Comparison of ENCODE assay signal across 38 cellular contexts in the genomic region with DNA sequence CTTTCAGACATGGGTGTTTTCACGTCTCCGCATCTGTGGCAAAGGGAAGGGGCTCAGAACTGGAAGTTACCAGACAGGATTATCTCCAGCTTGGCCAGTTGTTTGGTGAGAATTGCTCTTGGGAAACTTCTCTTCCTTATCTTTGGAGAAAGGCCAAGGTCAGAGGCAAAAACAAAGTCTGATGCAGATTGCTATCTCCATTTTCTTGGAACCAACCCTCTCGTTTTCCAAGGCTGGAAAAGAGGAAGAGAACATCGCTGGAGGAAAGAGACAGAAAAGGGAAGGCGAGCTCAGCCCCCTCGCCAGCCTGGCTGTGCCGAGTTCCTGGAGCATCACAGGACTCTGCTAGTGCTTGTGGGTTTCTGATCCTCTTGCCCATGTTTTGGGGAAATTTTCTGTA.
"Had no signal": no experiment of that assay in that cellular context is flagged by ENCODE, and none has a peak within 500 bp of the region (broad histone marks: within the 10 kb centered on the region; RNA-seq: fewer than 3 reads in every experiment).

No MANE protein-coding gene starts in this region.

- H3K4me1 ChIP-seq: body of pancreas, breast epithelium had no signal

- H3K4me3 Mint-ChIP-seq: activated CD4-positive, alpha-beta memory T cell treated with anti-CD3 and anti-CD28 coated beads, Interleukin-2, amount 10 ng/mL, durations not matched to agents 7 days and 5 days; activated CD4-positive, alpha-beta T cell treated with anti-CD3 and anti-CD28 coated beads for 36 hours; activated CD4-positive, alpha-beta T cell treated with anti-CD3 and anti-CD28 coated beads, Interleukin-2, amount 10 ng/mL, durations not matched to agents 7 days and 5 days; activated CD8-positive, alpha-beta memory T cell treated with anti-CD3 and anti-CD28 coated beads, Interleukin-2, amount 10 ng/mL, durations not matched to agents 7 days and 5 days; activated CD8-positive, alpha-beta T cell treated with anti-CD3 and anti-CD28 coated beads, Interleukin-2, amount 10 ng/mL, durations not matched to agents 7 days and 5 days; activated naive CD4-positive, alpha-beta T cell treated with anti-CD3 and anti-CD28 coated beads, Interleukin-2, amount 10 ng/mL, durations not matched to agents 7 days and 5 days; activated naive CD4-positive, alpha-beta T cell treated with anti-CD3 and anti-CD28 coated beads, Interleukin-2, amount 50 U/mL, for 24 hours; activated naive CD8-positive, alpha-beta T cell; activated naive CD8-positive, alpha-beta T cell treated with anti-CD3 and anti-CD28 coated beads, Interleukin-2, amount 10 ng/mL, durations not matched to agents 7 days and 5 days; activated naive CD8-positive, alpha-beta T cell treated with anti-CD3 and anti-CD28 coated beads, Interleukin-2, amount 50 U/mL, for 24 hours; activated T-cell treated with anti-CD3 and anti-CD28 coated beads, Interleukin-2, amount 50 U/mL, for 24 hours; T-helper 1 cell treated with Interleukin-12 subunit alpha and Interleukin-12 subunit beta and Interleukin-4 antibody, amounts not matched to agents 30 μg/mL and 1 μg/mL, for 36 hours; T-helper 2 cell treated with Interferon-gamma antibody and Interleukin-4, amounts not matched to agents 5 μg/mL and 100 μg/mL, for 36 hours; WTC11 had no signal

- H3K4me1 Mint-ChIP-seq: activated CD4-positive, alpha-beta memory T cell treated with anti-CD3 and anti-CD28 coated beads, Interleukin-2, amount 10 ng/mL, durations not matched to agents 7 days and 5 days; activated CD4-positive, alpha-beta T cell treated with anti-CD3 and anti-CD28 coated beads for 36 hours; activated CD4-positive, alpha-beta T cell treated with anti-CD3 and anti-CD28 coated beads, Interleukin-2, amount 10 ng/mL, durations not matched to agents 7 days and 5 days; activated CD8-positive, alpha-beta memory T cell treated with anti-CD3 and anti-CD28 coated beads, Interleukin-2, amount 10 ng/mL, durations not matched to agents 7 days and 5 days; activated naive CD4-positive, alpha-beta T cell treated with anti-CD3 and anti-CD28 coated beads, Interleukin-2, amount 10 ng/mL, durations not matched to agents 7 days and 5 days; activated naive CD4-positive, alpha-beta T cell treated with anti-CD3 and anti-CD28 coated beads, Interleukin-2, amount 50 U/mL, for 24 hours; activated naive CD8-positive, alpha-beta T cell treated with anti-CD3 and anti-CD28 coated beads, Interleukin-2, amount 10 ng/mL, durations not matched to agents 7 days and 5 days; activated naive CD8-positive, alpha-beta T cell treated with anti-CD3 and anti-CD28 coated beads, Interleukin-2, amount 50 U/mL, for 24 hours; WTC11 had no signal

- H3K27me3 Mint-ChIP-seq: activated CD4-positive, alpha-beta memory T cell treated with anti-CD3 and anti-CD28 coated beads, Interleukin-2, amount 10 ng/mL, durations not matched to agents 7 days and 5 days; activated CD4-positive, alpha-beta T cell treated with anti-CD3 and anti-CD28 coated beads for 36 hours; activated CD4-positive, alpha-beta T cell treated with anti-CD3 and anti-CD28 coated beads, Interleukin-2, amount 10 ng/mL, durations not matched to agents 7 days and 5 days; activated CD8-positive, alpha-beta memory T cell treated with anti-CD3 and anti-CD28 coated beads, Interleukin-2, amount 10 ng/mL, durations not matched to agents 7 days and 5 days; activated naive CD4-positive, alpha-beta T cell treated with anti-CD3 and anti-CD28 coated beads, Interleukin-2, amount 50 U/mL, for 24 hours; activated naive CD8-positive, alpha-beta T cell; activated naive CD8-positive, alpha-beta T cell treated with anti-CD3 and anti-CD28 coated beads, Interleukin-2, amount 50 U/mL, for 24 hours had no signal

- H3K9me3 Mint-ChIP-seq: activated CD4-positive, alpha-beta memory T cell treated with anti-CD3 and anti-CD28 coated beads, Interleukin-2, amount 10 ng/mL, durations not matched to agents 7 days and 5 days; activated CD4-positive, alpha-beta T cell treated with anti-CD3 and anti-CD28 coated beads, Interleukin-2, amount 10 ng/mL, durations not matched to agents 7 days and 5 days; activated naive CD4-positive, alpha-beta T cell treated with anti-CD3 and anti-CD28 coated beads, Interleukin-2, amount 10 ng/mL, durations not matched to agents 7 days and 5 days; activated naive CD4-positive, alpha-beta T cell treated with anti-CD3 and anti-CD28 coated beads, Interleukin-2, amount 50 U/mL, for 24 hours; activated naive CD8-positive, alpha-beta T cell treated with anti-CD3 and anti-CD28 coated beads, Interleukin-2, amount 10 ng/mL, durations not matched to agents 7 days and 5 days; activated naive CD8-positive, alpha-beta T cell treated with anti-CD3 and anti-CD28 coated beads, Interleukin-2, amount 50 U/mL, for 24 hours; activated T-cell treated with anti-CD3 and anti-CD28 coated beads, Interleukin-2, amount 50 U/mL, for 24 hours; activated T-helper 2 cell treated with anti-CD3 and anti-CD28 coated beads, Interferon-gamma antibody, Interleukin-2, Interleukin-4, amounts not matched to agents 10 μg/mL and 5 μg/mL and 100 μg/mL, durations not matched to agents 14 hours and 24 hours and 36 hours; T-helper 1 cell treated with Interleukin-12 subunit alpha and Interleukin-12 subunit beta and Interleukin-4 antibody, amounts not matched to agents 30 μg/mL and 1 μg/mL, for 36 hours; T-helper 2 cell treated with Interferon-gamma antibody and Interleukin-4, amounts not matched to agents 5 μg/mL and 100 μg/mL, for 36 hours had no signal

- H3K27ac ChIP-seq: body of pancreas, brain microvascular endothelial cell, breast epithelium, WERI-Rb-1 had no signal

- DNase-seq: activated CD4-positive, alpha-beta memory T cell treated with anti-CD3 and anti-CD28 coated beads, Interleukin-2, amount 10 ng/mL, durations not matched to agents 7 days and 5 days; activated CD4-positive, alpha-beta T cell treated with anti-CD3 and anti-CD28 coated beads for 1 hour; activated CD4-positive, alpha-beta T cell treated with anti-CD3 and anti-CD28 coated beads for 36 hours; activated CD4-positive, alpha-beta T cell treated with anti-CD3 and anti-CD28 coated beads for 48 hours; activated CD4-positive, alpha-beta T cell treated with anti-CD3 and anti-CD28 coated beads, Interleukin-2, amount 10 ng/mL, durations not matched to agents 7 days and 5 days; activated CD4-positive, alpha-beta T cell treated with anti-CD3 and anti-CD28 coated beads, Interleukin-2, amount 50 U/mL, for 48 hours; activated CD4-positive, CD25-positive, alpha-beta regulatory T cell; activated CD8-positive, alpha-beta memory T cell treated with anti-CD3 and anti-CD28 coated beads for 24 hours; activated CD8-positive, alpha-beta memory T cell treated with anti-CD3 and anti-CD28 coated beads, Interleukin-2, amount 10 ng/mL, durations not matched to agents 7 days and 5 days; activated CD8-positive, alpha-beta memory T cell treated with anti-CD3 and anti-CD28 coated beads, Interleukin-2, amount 50 U/mL, for 48 hours; activated CD8-positive, alpha-beta T cell treated with anti-CD3 and anti-CD28 coated beads, Interleukin-2, amount 10 ng/mL, durations not matched to agents 7 days and 5 days; activated effector memory CD4-positive, alpha-beta T cell treated with Interleukin-2 at 50 U/mL for 16 hours; activated gamma-delta T cell; activated naive CD4-positive, alpha-beta T cell treated with anti-CD3 and anti-CD28 coated beads, Interleukin-2, amount 10 ng/mL, durations not matched to agents 7 days and 5 days; activated naive CD4-positive, alpha-beta T cell treated with Interleukin-2 at 50 U/mL for 16 hours; activated naive CD8-positive, alpha-beta T cell treated with anti-CD3 and anti-CD28 coated beads, Interleukin-2, amount 10 ng/mL, durations not matched to agents 7 days and 5 days; activated naive CD8-positive, alpha-beta T cell treated with anti-CD3 and anti-CD28 coated beads, Interleukin-2, amount 50 U/mL, for 24 hours; activated T-cell treated with anti-CD3 and anti-CD28 coated beads, Interleukin-2, amount 50 U/mL, for 24 hours; activated T-cell treated with anti-CD3 and anti-CD28 coated beads, Interleukin-2, amount 50 U/mL, for 48 hours; amniotic stem cell; aorta; body of pancreas; brain microvascular endothelial cell; central memory CD4-positive, alpha-beta T cell; T-helper 1 cell; T-helper 2 cell; T-helper 9 cell; WERI-Rb-1 had no signal

- H3K36me3 ChIP-seq: brain microvascular endothelial cell, breast epithelium, WERI-Rb-1 had no signal

- FAIRE-seq: astrocyte, TTC549 had no signal

- H3K4me3 ChIP-seq: body of pancreas, breast epithelium had no signal

- H3K36me3 Mint-ChIP-seq: activated CD8-positive, alpha-beta memory T cell treated with anti-CD3 and anti-CD28 coated beads, Interleukin-2, amount 10 ng/mL, durations not matched to agents 7 days and 5 days; activated naive CD4-positive, alpha-beta T cell treated with anti-CD3 and anti-CD28 coated beads, Interleukin-2, amount 10 ng/mL, durations not matched to agents 7 days and 5 days; activated naive CD4-positive, alpha-beta T cell treated with anti-CD3 and anti-CD28 coated beads, Interleukin-2, amount 50 U/mL, for 24 hours; activated naive CD8-positive, alpha-beta T cell; activated naive CD8-positive, alpha-beta T cell treated with anti-CD3 and anti-CD28 coated beads, Interleukin-2, amount 10 ng/mL, durations not matched to agents 7 days and 5 days had no signal

- H3K9me3 ChIP-seq: body of pancreas, breast epithelium had no signal

- ATAC-seq: activated CD4-positive, alpha-beta T cell treated with anti-CD3 and anti-CD28 coated beads for 36 hours; activated CD4-positive, CD25-positive, alpha-beta regulatory T cell treated with anti-CD3 and anti-CD28 coated beads, Interleukin-2, amount 50 U/mL, for 24 hours; activated CD8-positive, alpha-beta memory T cell treated with anti-CD3 and anti-CD28 coated beads, Interleukin-2, amount 10 ng/mL, durations not matched to agents 7 days and 5 days; activated CD8-positive, alpha-beta T cell treated with anti-CD3 and anti-CD28 coated beads, Interleukin-2, amount 10 ng/mL, durations not matched to agents 7 days and 5 days; activated naive CD8-positive, alpha-beta T cell treated with anti-CD3 and anti-CD28 coated beads, Interleukin-2, amount 50 U/mL, for 24 hours; body of pancreas; WTC11 had no signal

- H3K27ac Mint-ChIP-seq: activated CD4-positive, alpha-beta memory T cell treated with anti-CD3 and anti-CD28 coated beads, Interleukin-2, amount 10 ng/mL, durations not matched to agents 7 days and 5 days; activated CD4-positive, alpha-beta T cell treated with anti-CD3 and anti-CD28 coated beads for 36 hours; activated CD4-positive, alpha-beta T cell treated with anti-CD3 and anti-CD28 coated beads, Interleukin-2, amount 10 ng/mL, durations not matched to agents 7 days and 5 days; activated CD8-positive, alpha-beta memory T cell treated with anti-CD3 and anti-CD28 coated beads, Interleukin-2, amount 10 ng/mL, durations not matched to agents 7 days and 5 days; activated CD8-positive, alpha-beta T cell treated with anti-CD3 and anti-CD28 coated beads, Interleukin-2, amount 10 ng/mL, durations not matched to agents 7 days and 5 days; activated naive CD4-positive, alpha-beta T cell treated with anti-CD3 and anti-CD28 coated beads, Interleukin-2, amount 10 ng/mL, durations not matched to agents 7 days and 5 days; activated naive CD4-positive, alpha-beta T cell treated with anti-CD3 and anti-CD28 coated beads, Interleukin-2, amount 50 U/mL, for 24 hours; activated naive CD8-positive, alpha-beta T cell; activated naive CD8-positive, alpha-beta T cell treated with anti-CD3 and anti-CD28 coated beads, Interleukin-2, amount 10 ng/mL, durations not matched to agents 7 days and 5 days; activated naive CD8-positive, alpha-beta T cell treated with anti-CD3 and anti-CD28 coated beads, Interleukin-2, amount 50 U/mL, for 24 hours; activated T-cell treated with anti-CD3 and anti-CD28 coated beads, Interleukin-2, amount 50 U/mL, for 24 hours; activated T-helper 2 cell treated with anti-CD3 and anti-CD28 coated beads, Interferon-gamma antibody, Interleukin-2, Interleukin-4, amounts not matched to agents 10 μg/mL and 5 μg/mL and 100 μg/mL, durations not matched to agents 14 hours and 24 hours and 36 hours; T-helper 1 cell treated with Interleukin-12 subunit alpha and Interleukin-12 subunit beta and Interleukin-4 antibody, amounts not matched to agents 30 μg/mL and 1 μg/mL, for 36 hours; T-helper 2 cell treated with Interferon-gamma antibody and Interleukin-4, amounts not matched to agents 5 μg/mL and 100 μg/mL, for 36 hours; WTC11 had no signal

- H3K27me3 ChIP-seq: body of pancreas, brain microvascular endothelial cell, breast epithelium had no signal
